1 cellular context compared by ENCODE assay signal in the genomic region with DNA sequence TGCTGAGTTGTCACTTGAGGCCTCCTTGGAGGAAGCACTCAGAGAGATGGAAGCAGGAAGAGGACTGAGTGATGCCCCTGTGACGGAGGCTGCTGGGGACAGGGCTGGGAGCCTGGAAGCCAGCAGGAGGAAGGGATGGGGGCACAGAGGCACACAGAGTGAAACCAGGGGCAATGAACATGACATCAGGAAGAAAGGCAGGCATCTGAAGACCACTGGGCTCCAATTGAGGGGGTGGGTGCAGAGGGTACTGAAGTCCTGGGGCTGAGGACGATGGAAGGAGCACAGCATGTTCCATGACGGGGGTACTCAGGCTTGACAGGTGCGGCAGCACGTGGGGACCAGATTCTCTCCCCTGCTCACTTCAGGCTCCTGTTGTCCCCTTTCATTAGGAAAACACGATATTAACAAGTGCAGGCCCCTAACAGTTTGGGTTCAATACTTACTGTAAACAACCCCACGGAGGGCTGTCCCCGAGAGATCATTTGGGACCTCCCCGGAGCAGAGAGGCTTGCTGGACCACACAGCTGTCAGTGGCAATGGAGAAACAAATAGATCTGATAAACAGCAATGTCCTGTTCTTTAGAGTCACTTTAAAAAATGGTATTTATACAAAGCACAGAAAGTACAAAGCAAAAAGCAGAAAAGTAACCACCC.
TF ChIP-seq lines count a peak whose summit lies in the region.

No MANE protein-coding gene starts in this region.

TF ChIP-seq in K562, 482 proteins besides CTCF, POLR2A, EP300 and RAD21:
- TF ChIP-seq, protein P1, sequence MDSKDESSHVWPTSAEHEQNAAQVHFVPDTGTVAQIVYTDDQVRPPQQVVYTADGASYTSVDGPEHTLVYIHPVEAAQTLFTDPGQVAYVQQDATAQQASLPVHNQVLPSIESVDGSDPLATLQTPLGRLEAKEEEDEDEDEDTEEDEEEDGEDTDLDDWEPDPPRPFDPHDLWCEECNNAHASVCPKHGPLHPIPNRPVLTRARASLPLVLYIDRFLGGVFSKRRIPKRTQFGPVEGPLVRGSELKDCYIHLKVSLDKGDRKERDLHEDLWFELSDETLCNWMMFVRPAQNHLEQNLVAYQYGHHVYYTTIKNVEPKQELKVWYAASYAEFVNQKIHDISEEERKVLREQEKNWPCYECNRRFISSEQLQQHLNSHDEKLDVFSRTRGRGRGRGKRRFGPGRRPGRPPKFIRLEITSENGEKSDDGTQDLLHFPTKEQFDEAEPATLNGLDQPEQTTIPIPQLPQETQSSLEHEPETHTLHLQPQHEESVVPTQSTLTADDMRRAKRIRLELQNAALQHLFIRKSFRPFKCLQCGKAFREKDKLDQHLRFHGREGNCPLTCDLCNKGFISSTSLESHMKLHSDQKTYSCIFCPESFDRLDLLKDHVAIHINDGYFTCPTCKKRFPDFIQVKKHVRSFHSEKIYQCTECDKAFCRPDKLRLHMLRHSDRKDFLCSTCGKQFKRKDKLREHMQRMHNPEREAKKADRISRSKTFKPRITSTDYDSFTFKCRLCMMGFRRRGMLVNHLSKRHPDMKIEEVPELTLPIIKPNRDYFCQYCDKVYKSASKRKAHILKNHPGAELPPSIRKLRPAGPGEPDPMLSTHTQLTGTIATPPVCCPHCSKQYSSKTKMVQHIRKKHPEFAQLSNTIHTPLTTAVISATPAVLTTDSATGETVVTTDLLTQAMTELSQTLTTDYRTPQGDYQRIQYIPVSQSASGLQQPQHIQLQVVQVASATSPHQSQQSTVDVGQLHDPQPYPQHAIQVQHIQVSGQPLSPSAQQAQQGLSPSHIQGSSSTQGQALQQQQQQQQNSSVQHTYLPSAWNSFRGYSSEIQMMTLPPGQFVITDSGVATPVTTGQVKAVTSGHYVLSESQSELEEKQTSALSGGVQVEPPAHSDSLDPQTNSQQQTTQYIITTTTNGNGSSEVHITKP (IDR thresholded peaks at IDR 0.05; ENCODE audit: partially characterized antibody), result peak; percentile 43
- no peak for TF ChIP-seq MAFK (IDR thresholded peaks at IDR 0.05; ENCODE audit: low read length)
- TF ChIP-seq POLR2AphosphoS5 (IDR thresholded peaks at IDR 0.05; ENCODE audit: control insufficient read depth, insufficient read depth, low read depth, low read length), result no peak
- TF ChIP-seq NFIC (IDR thresholded peaks at IDR 0.05), result no peak
- no peak for TF ChIP-seq TCF7 (IDR thresholded peaks at IDR 0.05; ENCODE audit: borderline replicate concordance)
